9 cellular contexts compared by ENCODE assay signal in genomic region chr11:59174664-59175033, GRCh38. TPM values are rescaled to one million over a fixed set of nuclear protein-coding genes. Genes with fewer than 3 reads are reported as not detected.
DNase-seq lines count a peak whose midpoint lies in the region; TF ChIP-seq lines count a peak whose summit lies in the region.
"Had no signal": no experiment of that assay in that cellular context is flagged by ENCODE, and none has a peak within 500 bp of the region (broad histone marks: within the 10 kb centered on the region; RNA-seq: fewer than 3 reads in every experiment).

No MANE protein-coding gene starts in this region.

- no peaks in the 10 kb centered on the region for H3K36me3 ChIP-seq in GM23248 (ENCODE audit: low read depth)
- H3K36me3 ChIP-seq in iPS-20b (ENCODE audit: insufficient read depth, low read depth, low read length): peaks cover 6% of the 10 kb centered on the region; the same call in 1 of the 2 replicates
- H3K36me3 ChIP-seq in rectal smooth muscle tissue (ENCODE audit: control insufficient read depth, insufficient read depth, low read length): no peaks in the 10 kb centered on the region

- in situ Hi-C loops in GM23248 (cut with MboI): loop anchor here (25.0 kb wide), 1 partner anchor 513 kb away; no protein-coding TSS in a partner anchor

- DNase-seq in GM23248: peak; percentile 65
- DNase-seq in SW480 (ENCODE audit: low spot score): peak; percentile 74
- no peak for DNase-seq in GM10266 (ENCODE audit: extremely low spot score)
- no peak for DNase-seq in NCI-H1417 (lab: John Stamatoyannopoulos, UW)
- DNase-seq in AML-193 (lab: John Stamatoyannopoulos, UW): no peak
- no peak for DNase-seq in activated naive CD4-positive, alpha-beta T cell treated with anti-CD3 and anti-CD28 coated beads, Interleukin-2, amount 10 ng/mL, durations not matched to agents 7 days and 5 days
- DNase-seq: GOT3 had no signal

- no peaks in the 10 kb centered on the region for H3K9me2 ChIP-seq in GM23248 (ENCODE audit: insufficient read depth)

- H3K4me1 ChIP-seq in GM23248 (ENCODE audit: insufficient read depth) (peaks cover 12% of the 10 kb centered on the region), iPS-20b (ENCODE audit: insufficient read depth, low read length) (peaks cover 12% of the 10 kb centered on the region; the same call in 1 of the 2 replicates), rectal smooth muscle tissue (ENCODE audit: control insufficient read depth, insufficient read depth, low read length) (peaks cover 2% of the 10 kb centered on the region)

- CTCF ChIA-PET in activated naive CD4-positive, alpha-beta T cell treated with anti-CD3 and anti-CD28 coated beads, Interleukin-2, amount 10 ng/mL, durations not matched to agents 7 days and 5 days (lab: Charles Lee): interaction anchor here (0.7 to 2.6 kb wide), 3 partner anchors 11 to 255 kb away, joined by 3 to 20 read pairs (median 3); no protein-coding TSS in a partner anchor

- H3K27ac ChIP-seq in GM23248: no peak overlapping the region
- no peak overlapping the region for H3K27ac ChIP-seq in iPS-20b (ENCODE audit: low read length)
- no peak overlapping the region for H3K27ac ChIP-seq in rectal smooth muscle tissue (ENCODE audit: low read depth, low read length)

- no peaks in the 10 kb centered on the region for H3K79me2 ChIP-seq in GM23248 (ENCODE audit: insufficient read depth)

- no peak overlapping the region for H3K9ac ChIP-seq in GM23248
- no peak overlapping the region for H3K9ac ChIP-seq in iPS-20b (ENCODE audit: low read depth, low read length)
- peak overlapping the region; percentile 11 for H3K9ac ChIP-seq in rectal smooth muscle tissue (ENCODE audit: low read length)

- H3K4me3 Mint-ChIP-seq in activated naive CD4-positive, alpha-beta T cell treated with anti-CD3 and anti-CD28 coated beads, Interleukin-2, amount 10 ng/mL, durations not matched to agents 7 days and 5 days: no peak overlapping the region

- H3K4me2 ChIP-seq in GM23248 (ENCODE audit: unreplicated experiment): no peak overlapping the region

- no peaks in the 10 kb centered on the region for H4K20me1 ChIP-seq in GM23248 (ENCODE audit: insufficient read depth)

- peaks cover 4% of the 10 kb centered on the region for H3K9me3 Mint-ChIP-seq in activated naive CD4-positive, alpha-beta T cell treated with anti-CD3 and anti-CD28 coated beads, Interleukin-2, amount 10 ng/mL, durations not matched to agents 7 days and 5 days

- H3K4me3 ChIP-seq in GM23248: no peak overlapping the region
- peak overlapping the region; percentile 92; the same call in 1 of the 2 replicates for H3K4me3 ChIP-seq in iPS-20b (ENCODE audit: low read length)
- peak overlapping the region; percentile 84 for H3K4me3 ChIP-seq in rectal smooth muscle tissue (ENCODE audit: low read length)

- TF ChIP-seq CTCF in GM10266 (IDR thresholded peaks at IDR 0.05; ENCODE audit: control insufficient read depth, insufficient read depth, low read depth, missing control alignments): no peak

- WGBS in GM23248 (ENCODE audit: low coverage in 1 of 2, low lambda C conversion rate in 2 of 2, missing lambda C conversion rate in 2 of 2), 2 experiments: 82 to 88% methylated on average over 7 of the region's 7 CpGs

- peaks cover 50% of the 10 kb centered on the region for H3K27me3 Mint-ChIP-seq in activated naive CD4-positive, alpha-beta T cell treated with anti-CD3 and anti-CD28 coated beads, Interleukin-2, amount 10 ng/mL, durations not matched to agents 7 days and 5 days

- no peak overlapping the region for H2AFZ ChIP-seq in GM23248

- no peak overlapping the region for H3K27ac Mint-ChIP-seq in activated naive CD4-positive, alpha-beta T cell treated with anti-CD3 and anti-CD28 coated beads, Interleukin-2, amount 10 ng/mL, durations not matched to agents 7 days and 5 days

- 0 out of 2 replicates have a peak, but pooled peaks cover 6% of the 10 kb centered on the region for H3K27me3 ChIP-seq in GM23248 (replicated peaks; ENCODE audit: insufficient read depth)
- peaks cover 6% of the 10 kb centered on the region; the same call in 1 of the 2 replicates for H3K27me3 ChIP-seq in iPS-20b (ENCODE audit: insufficient read depth, low read length)
- H3K27me3 ChIP-seq in rectal smooth muscle tissue (ENCODE audit: control insufficient read depth, insufficient read depth, low read length): no peaks in the 10 kb centered on the region

- peaks cover 7% of the 10 kb centered on the region for H3K4me1 Mint-ChIP-seq in activated naive CD4-positive, alpha-beta T cell treated with anti-CD3 and anti-CD28 coated beads, Interleukin-2, amount 10 ng/mL, durations not matched to agents 7 days and 5 days

- H3K9me3 ChIP-seq in GM23248 (ENCODE audit: low read depth) (no peaks in the 10 kb centered on the region), iPS-20b (ENCODE audit: insufficient read depth, low read depth, low read length) (peaks cover 6% of the 10 kb centered on the region; the same call in 1 of the 2 replicates)

- H3K36me3 Mint-ChIP-seq in activated naive CD4-positive, alpha-beta T cell treated with anti-CD3 and anti-CD28 coated beads, Interleukin-2, amount 10 ng/mL, durations not matched to agents 7 days and 5 days: no peaks in the 10 kb centered on the region

- H3F3A ChIP-seq in GM23248 (ENCODE audit: insufficient read depth): 0 out of 2 replicates have a peak, but pooled peaks cover 7% of the 10 kb centered on the region

RNA-seq across cellular contexts. Expression of gene DTX4, which starts 2.7 kb away (rescaled TPM):
- 0.22 and 0.38 TPM in 2 replicates for total RNA-seq in GM23248 (2014; rRNA removed; shearing (Covaris generic))
- 0.10 and 0.16 TPM in 2 replicates for polyA plus RNA-seq in GM23248 (2016; fragmentation: Nextera tagmentation; extraction: Ambion mirVana)

RNA-seq across cellular contexts. Expression of gene FAM111A, which starts 32.0 kb away (rescaled TPM):
- 32.3 and 55.3 TPM in 2 replicates for total RNA-seq in GM23248 (2014; rRNA removed; shearing (Covaris generic))
- 27.7 and 31.6 TPM in 2 replicates for polyA plus RNA-seq in GM23248 (2016; fragmentation: Nextera tagmentation; extraction: Ambion mirVana)

RNA-seq across cellular contexts. Expression of gene MPEG1, which starts 38.1 kb away (rescaled TPM):
- not detected in 2 replicates for total RNA-seq in GM23248 (2014; rRNA removed; shearing (Covaris generic))
- polyA plus RNA-seq in GM23248 (2016; fragmentation: Nextera tagmentation; extraction: Ambion mirVana): not detected in 2 replicates

Comparison
In these comparisons a context has a peak if more than half of its experiments do, and no peak if none do; other contexts are left out.
1. DNase-seq: peak in GM23248 (single experiment) and SW480 (single experiment); none in GM10266 (single experiment), NCI-H1417 (0 of 3), AML-193 (0 of 2) and activated naive CD4-positive, alpha-beta T cell treated with anti-CD3 and anti-CD28 coated beads, Interleukin-2, amount 10 ng/mL, durations not matched to agents 7 days and 5 days (single experiment).